ENCODE assay signal across 18 cellular contexts in the genomic region with DNA sequence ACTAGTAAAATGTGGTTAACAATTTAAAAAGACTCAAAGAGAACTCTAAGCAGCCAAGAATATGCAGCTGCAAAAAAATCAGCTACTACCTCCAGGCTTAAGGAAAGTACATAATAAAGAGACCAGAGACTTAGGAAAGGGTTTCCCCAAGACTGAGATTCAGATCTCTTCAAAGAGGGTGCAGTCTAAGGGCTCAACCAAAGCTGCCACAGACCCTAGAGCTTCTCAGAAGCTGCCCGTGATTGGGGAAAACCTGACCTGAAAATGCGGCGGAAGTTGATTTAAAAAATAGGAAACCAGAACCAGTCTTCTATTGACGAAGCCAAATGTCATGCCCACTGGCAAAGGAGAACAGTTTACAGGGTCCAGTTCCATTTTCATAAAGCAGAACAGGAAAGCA.
"Had no signal": no experiment of that assay in that cellular context is flagged by ENCODE, and none has a peak within 500 bp of the region (broad histone marks: within the 10 kb centered on the region; RNA-seq: fewer than 3 reads in every experiment).

No MANE protein-coding gene starts in this region.

- ATAC-seq: effector memory CD8-positive, alpha-beta T cell; gastrocnemius medialis; left lung; pancreas had no signal

- DNase-seq: activated CD4-positive, alpha-beta T cell treated with anti-CD3 and anti-CD28 coated beads, Interleukin-2, amount 50 U/mL, for 1 hour; activated CD4-positive, CD25-positive, alpha-beta regulatory T cell; activated T-cell treated with anti-CD3 and anti-CD28 coated beads for 4 hours; amygdala; effector memory CD8-positive, alpha-beta T cell; gastrocnemius medialis; left lung; pancreas; small intestine had no signal

- H3K27me3 Mint-ChIP-seq: brain; central memory CD8-positive, alpha-beta T cell; effector memory CD8-positive, alpha-beta T cell had no signal

- H3K27ac Mint-ChIP-seq: activated naive CD8-positive, alpha-beta T cell; activated T-helper 2 cell treated with anti-CD3 and anti-CD28 coated beads, Interferon-gamma antibody, Interleukin-2, Interleukin-4, amounts not matched to agents 10 μg/mL and 5 μg/mL and 100 μg/mL, durations not matched to agents 14 hours and 24 hours and 36 hours; brain; effector memory CD8-positive, alpha-beta T cell had no signal

- H3K4me3 Mint-ChIP-seq: activated naive CD8-positive, alpha-beta T cell; brain; central memory CD8-positive, alpha-beta T cell; effector memory CD8-positive, alpha-beta T cell; neural crest cell had no signal

- H3K9me3 Mint-ChIP-seq: activated T-helper 2 cell treated with anti-CD3 and anti-CD28 coated beads, Interferon-gamma antibody, Interleukin-2, Interleukin-4, amounts not matched to agents 10 μg/mL and 5 μg/mL and 100 μg/mL, durations not matched to agents 14 hours and 24 hours and 36 hours; effector memory CD8-positive, alpha-beta T cell had no signal

- H3K9me3 ChIP-seq: gastrocnemius medialis, left lung, pancreas had no signal

- H3K4me3 ChIP-seq: gastrocnemius medialis, left lung, pancreas had no signal

- H3K4me1 Mint-ChIP-seq: central memory CD8-positive, alpha-beta T cell had no signal

- H3K4me1 ChIP-seq: gastrocnemius medialis, left lung, pancreas had no signal

- H3K36me3 ChIP-seq: gastrocnemius medialis, left lung, pancreas had no signal

- FAIRE-seq: keratinocyte, pancreas, small intestine, TTC549, urothelium cell line had no signal

- H3K27ac ChIP-seq: epithelial cell of prostate, gastrocnemius medialis, left lung, pancreas had no signal

- H3K27me3 ChIP-seq: gastrocnemius medialis, left lung, pancreas had no signal
